Comparison of ENCODE assay signal across 9 cellular contexts in the genomic region with DNA sequence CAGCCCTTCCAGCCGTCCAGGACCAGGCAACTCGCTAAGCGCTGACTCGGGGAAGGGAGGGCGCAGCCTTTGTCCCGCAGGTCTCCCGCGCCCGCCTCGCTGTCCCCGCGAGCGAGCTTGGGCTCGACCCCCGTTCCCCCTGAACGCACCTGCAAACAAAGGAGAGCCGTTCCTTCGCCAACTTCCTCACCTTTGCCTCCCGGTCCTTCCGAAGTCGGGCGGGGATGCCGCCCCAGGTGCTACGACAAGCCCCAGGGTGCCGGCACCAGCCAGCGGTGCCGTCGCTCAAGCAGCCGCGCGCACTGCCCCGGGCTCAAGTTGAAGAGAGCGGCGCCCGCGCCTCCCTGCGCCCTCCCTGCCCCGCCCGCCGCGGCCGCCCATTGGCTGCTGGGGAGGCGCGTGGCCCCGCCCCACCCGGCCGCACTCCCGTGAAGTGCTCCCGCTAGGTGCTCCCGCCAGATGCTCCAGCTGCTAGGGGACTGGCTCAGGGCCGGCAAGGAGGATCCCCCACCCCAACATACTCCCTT.
DNase-seq lines count a peak whose midpoint lies in the region; ATAC-seq, FAIRE-seq and TF ChIP-seq lines count a peak whose summit lies in the region.
"Had no signal": no experiment of that assay in that cellular context is flagged by ENCODE, and none has a peak within 500 bp of the region (broad histone marks: within the 10 kb centered on the region; RNA-seq: fewer than 3 reads in every experiment).

No MANE protein-coding gene starts in this region.

- H3K27ac Mint-ChIP-seq in T-helper 17 cell = no peak overlapping the region

- ATAC-seq in GM21528 (IDR thresholded peaks at IDR 0.05; ENCODE audit: low FRiP score, unreplicated experiment) (peak; percentile 81), T-helper 17 cell (peak; percentile 88)
- ATAC-seq: Panc1 had no signal

- DNase-seq in DMS53 treated with DMSO at 0.1 percent for 48 hours (lab: John Stamatoyannopoulos, UW; ENCODE audit: unreplicated experiment) (peak; percentile 85), Kasumi-1 (lab: John Stamatoyannopoulos, UW) (peak; percentile 63), T-helper 17 cell (peak in 1 of 3 donors; percentile 18), bronchial epithelial cell (ENCODE audit: low read depth) (peak; percentile 33), islet precursor cell (peak; percentile 89), OCI-M2 (lab: John Stamatoyannopoulos, UW; ENCODE audit: unreplicated experiment) (no peak)
- peak in 3 of 4 experiments; percentile 24 to 57 (median 40) for DNase-seq in stimulated activated CD4-positive, alpha-beta T cell treated with anti-CD3 and anti-CD28 coated beads, Interleukin-1b, Interleukin-23, amount 100 ng/mL, for 24 hours (ENCODE audit: low read depth in 4 of 4, low spot score in 1 of 4)

- H3K4me3 Mint-ChIP-seq in T-helper 17 cell = peak overlapping the region; percentile 77

- peaks cover 9% of the 10 kb centered on the region for H3K36me3 Mint-ChIP-seq in T-helper 17 cell (ENCODE audit: low read depth)

- H3K4me3 ChIP-seq in bronchial epithelial cell (ENCODE audit: low read depth, low read length) = peak overlapping the region; percentile 23

- H3K27me3 ChIP-seq in bronchial epithelial cell (ENCODE audit: control insufficient read depth, insufficient read depth, low read length) = no peaks in the 10 kb centered on the region

- no peak for TF ChIP-seq CTCF in bronchial epithelial cell (IDR thresholded peaks at IDR 0.05; ENCODE audit: insufficient read depth, low read length, severe bottlenecking)

- peaks cover 72% of the 10 kb centered on the region for H3K27me3 Mint-ChIP-seq in T-helper 17 cell

- H3K36me3 ChIP-seq in bronchial epithelial cell (ENCODE audit: control insufficient read depth, insufficient read depth, low read length) = peaks cover 4% of the 10 kb centered on the region

- peaks cover 22% of the 10 kb centered on the region for H3K4me1 Mint-ChIP-seq in T-helper 17 cell

- H3K9me3 ChIP-seq in T-helper 17 cell (ENCODE audit: control insufficient read depth, low read length, poor library complexity, severe bottlenecking) = no peaks in the 10 kb centered on the region

- no peak for FAIRE-seq in bronchial epithelial cell (lab: Jason Lieb, UNC)
